ENCODE assay signal across 1 cellular context in the genomic region with DNA sequence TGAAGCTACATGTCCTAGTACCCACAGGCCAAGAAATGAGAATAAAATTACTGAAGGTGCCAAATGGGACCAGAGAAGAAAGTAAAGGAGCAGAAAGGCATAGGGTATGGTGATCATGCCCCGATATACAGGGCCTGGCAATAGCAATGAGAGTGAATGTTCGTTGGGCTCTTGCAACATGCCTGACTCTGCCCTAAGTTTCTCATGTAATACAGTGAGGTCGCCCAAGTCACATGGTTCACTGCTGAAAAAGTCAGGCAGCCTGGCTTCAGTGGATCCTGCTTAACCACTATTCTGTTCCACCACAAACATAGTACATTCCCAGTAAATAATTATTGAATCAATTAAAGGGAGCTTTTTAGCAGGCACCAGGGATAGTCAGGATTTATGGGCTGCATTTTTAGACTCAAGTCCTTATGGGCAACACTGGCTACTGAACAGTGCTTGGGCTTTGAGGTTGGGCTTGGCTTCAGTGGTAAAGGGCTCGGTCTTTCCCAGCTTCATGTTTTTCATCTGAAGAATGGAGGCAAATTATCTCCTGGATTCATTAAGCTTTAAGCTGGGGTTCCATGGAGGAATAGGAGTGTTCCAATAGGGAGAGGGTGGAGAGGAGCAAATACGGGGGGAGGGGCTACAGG.
TF ChIP-seq lines count a peak whose summit lies in the region.

No MANE protein-coding gene starts in this region.

TF ChIP-seq in HEK293, 187 proteins besides CTCF, POLR2A, EP300 and RAD21 (continued from another document):
- peak; percentile 43 for TF ChIP-seq ZNF335 (tag by site-specific recombination; conservative IDR thresholded peaks at IDR 0.05)
- TF ChIP-seq ZNF302 (tag by site-specific recombination; IDR thresholded peaks at IDR 0.05; ENCODE audit: low read depth) = no peak
- TF ChIP-seq ZNF621 (tag by site-specific recombination; IDR thresholded peaks at IDR 0.05) = no peak
- no peak for TF ChIP-seq SP7 (tag by site-specific recombination; IDR thresholded peaks at IDR 0.05)
- no peak for TF ChIP-seq ZNF214 (tag by site-specific recombination; IDR thresholded peaks at IDR 0.05; ENCODE audit: borderline replicate concordance)
- TF ChIP-seq ZNF114 (tag by site-specific recombination; IDR thresholded peaks at IDR 0.05) = no peak
- TF ChIP-seq ZNF10 (tag by site-specific recombination; IDR thresholded peaks at IDR 0.05) = no peak
- TF ChIP-seq SETDB1 (IDR thresholded peaks at IDR 0.05; ENCODE audit: insufficient read length, low read length) = no peak
- no peak for TF ChIP-seq ZNF768 (tag by site-specific recombination; IDR thresholded peaks at IDR 0.05)
- TF ChIP-seq ZNF843 (tag by site-specific recombination; IDR thresholded peaks at IDR 0.05) = no peak
- TF ChIP-seq, protein P1, sequence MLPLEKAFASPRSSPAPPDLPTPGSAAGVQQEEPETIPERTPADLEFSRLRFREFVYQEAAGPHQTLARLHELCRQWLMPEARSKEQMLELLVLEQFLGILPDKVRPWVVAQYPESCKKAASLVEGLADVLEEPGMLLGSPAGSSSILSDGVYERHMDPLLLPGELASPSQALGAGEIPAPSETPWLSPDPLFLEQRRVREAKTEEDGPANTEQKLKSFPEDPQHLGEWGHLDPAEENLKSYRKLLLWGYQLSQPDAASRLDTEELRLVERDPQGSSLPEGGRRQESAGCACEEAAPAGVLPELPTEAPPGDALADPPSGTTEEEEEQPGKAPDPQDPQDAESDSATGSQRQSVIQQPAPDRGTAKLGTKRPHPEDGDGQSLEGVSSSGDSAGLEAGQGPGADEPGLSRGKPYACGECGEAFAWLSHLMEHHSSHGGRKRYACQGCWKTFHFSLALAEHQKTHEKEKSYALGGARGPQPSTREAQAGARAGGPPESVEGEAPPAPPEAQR (tag by site-specific recombination; IDR thresholded peaks at IDR 0.05) = no peak
- TF ChIP-seq GLIS1 (tag by site-specific recombination; IDR thresholded peaks at IDR 0.05) = no peak
- TF ChIP-seq, protein P2, sequence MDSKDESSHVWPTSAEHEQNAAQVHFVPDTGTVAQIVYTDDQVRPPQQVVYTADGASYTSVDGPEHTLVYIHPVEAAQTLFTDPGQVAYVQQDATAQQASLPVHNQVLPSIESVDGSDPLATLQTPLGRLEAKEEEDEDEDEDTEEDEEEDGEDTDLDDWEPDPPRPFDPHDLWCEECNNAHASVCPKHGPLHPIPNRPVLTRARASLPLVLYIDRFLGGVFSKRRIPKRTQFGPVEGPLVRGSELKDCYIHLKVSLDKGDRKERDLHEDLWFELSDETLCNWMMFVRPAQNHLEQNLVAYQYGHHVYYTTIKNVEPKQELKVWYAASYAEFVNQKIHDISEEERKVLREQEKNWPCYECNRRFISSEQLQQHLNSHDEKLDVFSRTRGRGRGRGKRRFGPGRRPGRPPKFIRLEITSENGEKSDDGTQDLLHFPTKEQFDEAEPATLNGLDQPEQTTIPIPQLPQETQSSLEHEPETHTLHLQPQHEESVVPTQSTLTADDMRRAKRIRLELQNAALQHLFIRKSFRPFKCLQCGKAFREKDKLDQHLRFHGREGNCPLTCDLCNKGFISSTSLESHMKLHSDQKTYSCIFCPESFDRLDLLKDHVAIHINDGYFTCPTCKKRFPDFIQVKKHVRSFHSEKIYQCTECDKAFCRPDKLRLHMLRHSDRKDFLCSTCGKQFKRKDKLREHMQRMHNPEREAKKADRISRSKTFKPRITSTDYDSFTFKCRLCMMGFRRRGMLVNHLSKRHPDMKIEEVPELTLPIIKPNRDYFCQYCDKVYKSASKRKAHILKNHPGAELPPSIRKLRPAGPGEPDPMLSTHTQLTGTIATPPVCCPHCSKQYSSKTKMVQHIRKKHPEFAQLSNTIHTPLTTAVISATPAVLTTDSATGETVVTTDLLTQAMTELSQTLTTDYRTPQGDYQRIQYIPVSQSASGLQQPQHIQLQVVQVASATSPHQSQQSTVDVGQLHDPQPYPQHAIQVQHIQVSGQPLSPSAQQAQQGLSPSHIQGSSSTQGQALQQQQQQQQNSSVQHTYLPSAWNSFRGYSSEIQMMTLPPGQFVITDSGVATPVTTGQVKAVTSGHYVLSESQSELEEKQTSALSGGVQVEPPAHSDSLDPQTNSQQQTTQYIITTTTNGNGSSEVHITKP (tag by site-specific recombination; IDR thresholded peaks at IDR 0.05) = 0 out of 2 replicates have a peak, but pooled peaks have one; percentile 18
- no peak for TF ChIP-seq ZNF37A (tag by site-specific recombination; IDR thresholded peaks at IDR 0.05)
- TF ChIP-seq REPIN1 (tag by site-specific recombination; IDR thresholded peaks at IDR 0.05; ENCODE audit: low read depth) = no peak
- TF ChIP-seq ZNF555 (tag by site-specific recombination; conservative IDR thresholded peaks at IDR 0.05) = no peak
- TF ChIP-seq, protein P3, sequence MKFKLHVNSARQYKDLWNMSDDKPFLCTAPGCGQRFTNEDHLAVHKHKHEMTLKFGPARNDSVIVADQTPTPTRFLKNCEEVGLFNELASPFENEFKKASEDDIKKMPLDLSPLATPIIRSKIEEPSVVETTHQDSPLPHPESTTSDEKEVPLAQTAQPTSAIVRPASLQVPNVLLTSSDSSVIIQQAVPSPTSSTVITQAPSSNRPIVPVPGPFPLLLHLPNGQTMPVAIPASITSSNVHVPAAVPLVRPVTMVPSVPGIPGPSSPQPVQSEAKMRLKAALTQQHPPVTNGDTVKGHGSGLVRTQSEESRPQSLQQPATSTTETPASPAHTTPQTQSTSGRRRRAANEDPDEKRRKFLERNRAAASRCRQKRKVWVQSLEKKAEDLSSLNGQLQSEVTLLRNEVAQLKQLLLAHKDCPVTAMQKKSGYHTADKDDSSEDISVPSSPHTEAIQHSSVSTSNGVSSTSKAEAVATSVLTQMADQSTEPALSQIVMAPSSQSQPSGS (tag by site-specific recombination; IDR thresholded peaks at IDR 0.05; ENCODE audit: low read depth) = 0 out of 2 replicates have a peak, but pooled peaks have one; percentile 7
- TF ChIP-seq, protein P4, sequence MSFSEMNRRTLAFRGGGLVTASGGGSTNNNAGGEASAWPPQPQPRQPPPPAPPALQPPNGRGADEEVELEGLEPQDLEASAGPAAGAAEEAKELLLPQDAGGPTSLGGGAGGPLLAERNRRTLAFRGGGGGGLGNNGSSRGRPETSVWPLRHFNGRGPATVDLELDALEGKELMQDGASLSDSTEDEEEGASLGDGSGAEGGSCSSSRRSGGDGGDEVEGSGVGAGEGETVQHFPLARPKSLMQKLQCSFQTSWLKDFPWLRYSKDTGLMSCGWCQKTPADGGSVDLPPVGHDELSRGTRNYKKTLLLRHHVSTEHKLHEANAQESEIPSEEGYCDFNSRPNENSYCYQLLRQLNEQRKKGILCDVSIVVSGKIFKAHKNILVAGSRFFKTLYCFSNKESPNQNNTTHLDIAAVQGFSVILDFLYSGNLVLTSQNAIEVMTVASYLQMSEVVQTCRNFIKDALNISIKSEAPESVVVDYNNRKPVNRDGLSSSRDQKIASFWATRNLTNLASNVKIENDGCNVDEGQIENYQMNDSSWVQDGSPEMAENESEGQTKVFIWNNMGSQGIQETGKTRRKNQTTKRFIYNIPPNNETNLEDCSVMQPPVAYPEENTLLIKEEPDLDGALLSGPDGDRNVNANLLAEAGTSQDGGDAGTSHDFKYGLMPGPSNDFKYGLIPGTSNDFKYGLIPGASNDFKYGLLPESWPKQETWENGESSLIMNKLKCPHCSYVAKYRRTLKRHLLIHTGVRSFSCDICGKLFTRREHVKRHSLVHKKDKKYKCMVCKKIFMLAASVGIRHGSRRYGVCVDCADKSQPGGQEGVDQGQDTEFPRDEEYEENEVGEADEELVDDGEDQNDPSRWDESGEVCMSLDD (tag by site-specific recombination; IDR thresholded peaks at IDR 0.05) = no peak
- no peak for TF ChIP-seq ZNF266 (tag by site-specific recombination; IDR thresholded peaks at IDR 0.05; ENCODE audit: low read depth)
